In the genomic region with DNA sequence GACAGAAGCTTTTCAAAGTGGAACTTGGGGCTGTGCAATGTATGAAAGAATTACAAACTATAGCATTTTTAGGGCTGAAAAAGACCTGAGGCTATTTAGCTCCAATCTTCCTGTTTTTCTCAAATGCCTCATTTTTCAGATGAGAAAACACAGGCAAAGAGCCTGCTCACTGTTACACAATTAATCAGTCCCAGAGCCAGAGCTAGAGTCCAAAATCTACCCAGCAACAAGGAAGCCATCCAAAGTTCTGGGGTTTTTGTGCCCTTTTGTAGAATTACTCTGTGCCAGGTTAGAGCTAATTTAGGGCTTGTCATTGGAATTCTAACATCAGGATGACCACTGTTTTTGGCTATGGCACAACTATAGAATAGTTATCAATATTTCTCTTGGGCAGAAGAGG, we compare ENCODE assay signal across 2 cellular contexts.
TF ChIP-seq lines count a peak whose summit lies in the region.

No MANE protein-coding gene starts in this region.

TF ChIP-seq in SK-N-SH, 30 proteins besides CTCF, POLR2A, EP300 and RAD21 (continued from another document):
- TF ChIP-seq, protein P1, sequence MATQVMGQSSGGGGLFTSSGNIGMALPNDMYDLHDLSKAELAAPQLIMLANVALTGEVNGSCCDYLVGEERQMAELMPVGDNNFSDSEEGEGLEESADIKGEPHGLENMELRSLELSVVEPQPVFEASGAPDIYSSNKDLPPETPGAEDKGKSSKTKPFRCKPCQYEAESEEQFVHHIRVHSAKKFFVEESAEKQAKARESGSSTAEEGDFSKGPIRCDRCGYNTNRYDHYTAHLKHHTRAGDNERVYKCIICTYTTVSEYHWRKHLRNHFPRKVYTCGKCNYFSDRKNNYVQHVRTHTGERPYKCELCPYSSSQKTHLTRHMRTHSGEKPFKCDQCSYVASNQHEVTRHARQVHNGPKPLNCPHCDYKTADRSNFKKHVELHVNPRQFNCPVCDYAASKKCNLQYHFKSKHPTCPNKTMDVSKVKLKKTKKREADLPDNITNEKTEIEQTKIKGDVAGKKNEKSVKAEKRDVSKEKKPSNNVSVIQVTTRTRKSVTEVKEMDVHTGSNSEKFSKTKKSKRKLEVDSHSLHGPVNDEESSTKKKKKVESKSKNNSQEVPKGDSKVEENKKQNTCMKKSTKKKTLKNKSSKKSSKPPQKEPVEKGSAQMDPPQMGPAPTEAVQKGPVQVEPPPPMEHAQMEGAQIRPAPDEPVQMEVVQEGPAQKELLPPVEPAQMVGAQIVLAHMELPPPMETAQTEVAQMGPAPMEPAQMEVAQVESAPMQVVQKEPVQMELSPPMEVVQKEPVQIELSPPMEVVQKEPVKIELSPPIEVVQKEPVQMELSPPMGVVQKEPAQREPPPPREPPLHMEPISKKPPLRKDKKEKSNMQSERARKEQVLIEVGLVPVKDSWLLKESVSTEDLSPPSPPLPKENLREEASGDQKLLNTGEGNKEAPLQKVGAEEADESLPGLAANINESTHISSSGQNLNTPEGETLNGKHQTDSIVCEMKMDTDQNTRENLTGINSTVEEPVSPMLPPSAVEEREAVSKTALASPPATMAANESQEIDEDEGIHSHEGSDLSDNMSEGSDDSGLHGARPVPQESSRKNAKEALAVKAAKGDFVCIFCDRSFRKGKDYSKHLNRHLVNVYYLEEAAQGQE (IDR thresholded peaks at IDR 0.05; ENCODE audit: low read depth, low read length), result no peak

TF ChIP-seq in SK-N-SH treated with all-trans-retinoic acid at 6 μM for 48 hours, 23 proteins besides CTCF, POLR2A, EP300 and RAD21 (continued from another document):
- TF ChIP-seq, protein P2, sequence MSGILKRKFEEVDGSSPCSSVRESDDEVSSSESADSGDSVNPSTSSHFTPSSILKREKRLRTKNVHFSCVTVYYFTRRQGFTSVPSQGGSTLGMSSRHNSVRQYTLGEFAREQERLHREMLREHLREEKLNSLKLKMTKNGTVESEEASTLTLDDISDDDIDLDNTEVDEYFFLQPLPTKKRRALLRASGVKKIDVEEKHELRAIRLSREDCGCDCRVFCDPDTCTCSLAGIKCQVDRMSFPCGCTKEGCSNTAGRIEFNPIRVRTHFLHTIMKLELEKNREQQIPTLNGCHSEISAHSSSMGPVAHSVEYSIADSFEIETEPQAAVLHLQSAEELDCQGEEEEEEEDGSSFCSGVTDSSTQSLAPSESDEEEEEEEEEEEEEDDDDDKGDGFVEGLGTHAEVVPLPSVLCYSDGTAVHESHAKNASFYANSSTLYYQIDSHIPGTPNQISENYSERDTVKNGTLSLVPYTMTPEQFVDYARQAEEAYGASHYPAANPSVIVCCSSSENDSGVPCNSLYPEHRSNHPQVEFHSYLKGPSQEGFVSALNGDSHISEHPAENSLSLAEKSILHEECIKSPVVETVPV (CRISPR knock-in tag; IDR thresholded peaks at IDR 0.05), result no peak
- TF ChIP-seq SNAI2 (CRISPR knock-in tag; IDR thresholded peaks at IDR 0.05) (no peak), TCF4 (CRISPR knock-in tag; IDR thresholded peaks at IDR 0.05; ENCODE audit: borderline replicate concordance) (no peak), ISL1 (CRISPR knock-in tag; IDR thresholded peaks at IDR 0.05) (no peak), ZNF565 (CRISPR knock-in tag; conservative IDR thresholded peaks at IDR 0.05; ENCODE audit: low read depth) (no peak), PPARA (CRISPR knock-in tag; IDR thresholded peaks at IDR 0.05; ENCODE audit: borderline replicate concordance) (no peak), ZFP3 (CRISPR knock-in tag; IDR thresholded peaks at IDR 0.05) (no peak)
